In genomic region chr20:47181056-47181862, GRCh38 we compare ENCODE assay signal across 8 cellular contexts.
DNase-seq lines count a peak whose midpoint lies in the region; ATAC-seq lines count a peak whose summit lies in the region.

No MANE protein-coding gene starts in this region.

- peak; percentile 31 for DNase-seq in GM04504 (ENCODE audit: low read depth)
- peak; percentile 67 for DNase-seq in HuH-7 (ENCODE audit: low spot score)
- DNase-seq in T-helper 2 cell treated with Interferon-gamma antibody and Interleukin-4, amounts not matched to agents 5 μg/mL and 100 μg/mL, for 36 hours (ENCODE audit: low spot score) = peak; percentile 22
- peak; percentile 76 for DNase-seq in islet precursor cell
- DNase-seq in amygdala (lab: John Stamatoyannopoulos, UW) = no peak
- no peak for DNase-seq in UCSD-AML1 (lab: John Stamatoyannopoulos, UW; ENCODE audit: unreplicated experiment)
- DNase-seq in stimulated activated naive CD4-positive, alpha-beta T cell (lab: John Stamatoyannopoulos, UW) = no peak

- no peaks in the 10 kb centered on the region for H3K27me3 Mint-ChIP-seq in T-helper 2 cell treated with Interferon-gamma antibody and Interleukin-4, amounts not matched to agents 5 μg/mL and 100 μg/mL, for 36 hours (ENCODE audit: low read depth)

- H3K4me3 Mint-ChIP-seq in T-helper 2 cell treated with Interferon-gamma antibody and Interleukin-4, amounts not matched to agents 5 μg/mL and 100 μg/mL, for 36 hours = no peak overlapping the region

- peaks cover 3% of the 10 kb centered on the region for H3K9me3 Mint-ChIP-seq in T-helper 2 cell treated with Interferon-gamma antibody and Interleukin-4, amounts not matched to agents 5 μg/mL and 100 μg/mL, for 36 hours

- H3K4me1 Mint-ChIP-seq in T-helper 2 cell treated with Interferon-gamma antibody and Interleukin-4, amounts not matched to agents 5 μg/mL and 100 μg/mL, for 36 hours (ENCODE audit: low read depth) = peaks cover 4% of the 10 kb centered on the region

- no peak for ATAC-seq in HG02870 (IDR thresholded peaks at IDR 0.05; ENCODE audit: unreplicated experiment)

- H3K27ac Mint-ChIP-seq in T-helper 2 cell treated with Interferon-gamma antibody and Interleukin-4, amounts not matched to agents 5 μg/mL and 100 μg/mL, for 36 hours = no peak overlapping the region

- H3K36me3 Mint-ChIP-seq in T-helper 2 cell treated with Interferon-gamma antibody and Interleukin-4, amounts not matched to agents 5 μg/mL and 100 μg/mL, for 36 hours (ENCODE audit: low read depth) = no peaks in the 10 kb centered on the region

Comparison
In these comparisons a context has a peak if more than half of its experiments do, and no peak if none do; other contexts are left out.
1. DNase-seq: peak in GM04504 (single experiment), HuH-7 (single experiment), T-helper 2 cell treated with Interferon-gamma antibody and Interleukin-4, amounts not matched to agents 5 μg/mL and 100 μg/mL, for 36 hours (single experiment) and islet precursor cell (single experiment); none in amygdala (0 of 56), UCSD-AML1 (single experiment) and stimulated activated naive CD4-positive, alpha-beta T cell (0 of 6).